8 cellular contexts compared by ENCODE assay signal in the genomic region with DNA sequence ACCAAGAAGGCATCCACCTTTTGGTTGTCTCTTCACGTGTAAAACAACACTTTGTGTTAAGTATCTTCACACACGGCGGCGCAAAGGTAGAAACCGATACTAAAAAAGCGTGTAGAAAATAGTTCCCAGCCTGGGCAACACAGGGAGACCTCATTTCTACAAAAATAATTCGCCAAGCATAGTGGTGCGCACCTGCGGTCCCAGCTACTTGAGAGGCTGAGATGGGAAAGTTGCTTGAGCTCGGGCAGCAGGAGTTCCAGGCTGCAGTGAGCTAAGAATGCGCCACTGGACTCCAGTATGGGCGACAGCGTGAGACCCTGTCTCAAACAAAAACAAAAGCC. TPM values are rescaled to one million over a fixed set of nuclear protein-coding genes. Genes with fewer than 3 reads are reported as not detected.
A peak's percentile ranks its signal among the peaks of the same experiment; 100 is the strongest.
DNase-seq lines count a peak whose midpoint lies in the region; ATAC-seq and TF ChIP-seq lines count a peak whose summit lies in the region.

No MANE protein-coding gene starts in this region.

- DNase-seq in RWPE2 (ENCODE audit: low spot score) (no peak), fibroblast of villous mesenchyme (ENCODE audit: low read depth) (no peak), skeletal muscle cell (ENCODE audit: low read depth) (no peak), NCI-H2029 (lab: John Stamatoyannopoulos, UW) (no peak), RPMI8226 (no peak)
- DNase-seq in stimulated activated CD4-positive, alpha-beta T cell treated with anti-CD3 and anti-CD28 coated beads, Interleukin-12 subunit alpha, Interleukin-12 subunit beta, amount 100 ng/mL, for 4 hours = no peak

- peaks cover 21% of the 10 kb centered on the region for H3K36me3 ChIP-seq in RWPE2 (ENCODE audit: low read depth)

- H3K4me3 ChIP-seq in RWPE2 (ENCODE audit: severe bottlenecking) (peak overlapping the region; percentile 67), fibroblast of villous mesenchyme (ENCODE audit: low read depth, low read length) (peak overlapping the region; percentile 99), skeletal muscle cell (ENCODE audit: low read depth, low read length) (peak overlapping the region; percentile 98)

- peaks cover 11% of the 10 kb centered on the region for H3K4me1 ChIP-seq in RWPE2 (ENCODE audit: insufficient read depth, poor library complexity, severe bottlenecking)

- peak overlapping the region; percentile 83 for H3K27ac ChIP-seq in RWPE2 (ENCODE audit: poor library complexity, severe bottlenecking)

- ATAC-seq in GM18502 (IDR thresholded peaks at IDR 0.05; ENCODE audit: poor library complexity, unreplicated experiment) (peak; percentile 25), HG02610 (IDR thresholded peaks at IDR 0.05; ENCODE audit: unreplicated experiment) (peak; percentile 17), RWPE2 (ENCODE audit: low read depth) (peak; percentile 19)

- H3K9me3 ChIP-seq in RWPE2 (ENCODE audit: severe bottlenecking) = no peaks in the 10 kb centered on the region

- no peaks in the 10 kb centered on the region for H3K27me3 ChIP-seq in RWPE2 (ENCODE audit: insufficient read depth, poor library complexity, severe bottlenecking)

- TF ChIP-seq CTCF in RWPE2 (IDR thresholded peaks at IDR 0.05; ENCODE audit: poor library complexity, severe bottlenecking) (no peak), fibroblast of villous mesenchyme (IDR thresholded peaks at IDR 0.05; ENCODE audit: insufficient read depth, low read depth, low read length) (no peak)

RNA-seq across cellular contexts. Expression of a gene that starts 0.6 kb away (rescaled TPM):
- total RNA-seq in fibroblast of villous mesenchyme = 67.3 and 94.1 TPM in 2 replicates

RNA-seq across cellular contexts. Expression of a gene that starts 46.3 kb away (rescaled TPM):
- total RNA-seq in fibroblast of villous mesenchyme = 31.2 and 62.2 TPM in 2 replicates

RNA-seq across cellular contexts. Expression of a gene that starts 46.5 kb away (rescaled TPM):
- 15.5 and 30.2 TPM in 2 replicates for total RNA-seq in fibroblast of villous mesenchyme
